Comparison of ENCODE assay signal across 20 cellular contexts in the genomic region with DNA sequence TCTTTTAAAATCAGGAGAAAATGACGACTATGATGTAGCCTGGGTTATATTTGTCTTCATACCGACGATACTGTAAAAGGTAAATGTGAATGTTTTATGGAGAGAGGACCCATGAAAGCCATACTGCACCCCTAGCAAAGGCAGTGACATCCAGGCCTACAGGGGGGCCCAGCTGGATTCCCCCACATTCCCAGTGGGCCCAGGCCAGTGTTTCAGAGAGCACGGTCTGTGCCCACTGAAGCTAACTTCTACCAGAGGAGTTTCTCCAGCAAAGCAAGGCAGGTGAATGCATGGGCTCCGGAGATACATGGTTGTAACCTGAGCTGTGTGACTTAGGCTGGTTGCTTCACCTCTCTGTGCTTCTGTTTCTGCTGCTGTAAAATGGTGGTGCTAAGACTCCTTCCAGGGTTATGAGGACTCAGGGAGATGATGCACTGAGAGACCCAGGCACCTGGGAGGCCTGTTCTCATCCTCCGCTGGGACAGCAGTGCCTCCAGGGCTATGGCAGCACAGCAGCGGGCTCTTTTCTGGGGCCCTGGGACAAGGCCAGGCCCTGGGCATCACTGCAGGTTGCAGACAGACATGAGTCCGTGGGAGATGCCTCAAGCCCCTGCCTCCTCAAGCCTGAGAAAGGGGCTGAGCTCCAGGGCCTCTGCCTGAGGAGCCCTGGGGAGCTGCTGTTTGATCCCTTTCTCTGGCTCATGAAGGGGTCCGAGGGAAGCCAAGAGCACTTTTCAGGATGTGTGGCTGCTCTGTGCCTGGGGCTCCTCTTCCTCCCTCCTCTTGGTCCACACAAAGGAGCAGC.
"Had no signal": no experiment of that assay in that cellular context is flagged by ENCODE, and none has a peak within 500 bp of the region (broad histone marks: within the 10 kb centered on the region; RNA-seq: fewer than 3 reads in every experiment).

No MANE protein-coding gene starts in this region.

- FAIRE-seq: astrocyte had no signal

- ATAC-seq: activated CD8-positive, alpha-beta memory T cell treated with anti-CD3 and anti-CD28 coated beads, Interleukin-2, amount 10 ng/mL, durations not matched to agents 7 days and 5 days had no signal

- H3K36me3 ChIP-seq: cardiac muscle cell had no signal

- H3K4me3 ChIP-seq: cardiac muscle cell, PC-9, SK-N-MC had no signal

- DNase-seq: activated B cell treated with CpG ODN at 0.5 μM for 24 hours; activated CD4-positive, alpha-beta T cell treated with anti-CD3 and anti-CD28 coated beads for 1 hour; activated CD4-positive, alpha-beta T cell treated with anti-CD3 and anti-CD28 coated beads, Interleukin-2, amount 10 ng/mL, durations not matched to agents 24 days and 14 days; activated CD4-positive, alpha-beta T cell treated with anti-CD3 and anti-CD28 coated beads, Interleukin-2, amount 50 U/mL, for 48 hours; activated CD8-positive, alpha-beta memory T cell treated with anti-CD3 and anti-CD28 coated beads, Interleukin-2, amount 10 ng/mL, durations not matched to agents 7 days and 5 days; activated gamma-delta T cell; activated naive CD4-positive, alpha-beta T cell treated with anti-CD3 and anti-CD28 coated beads for 36 hours; activated T-cell treated with anti-CD3 and anti-CD28 coated beads, Interleukin-2, amount 50 U/mL, for 24 hours; amygdala; MM.1S; NCI-H1105; NCI-H1436; NCI-H2029 treated with DMSO at 0.1 percent for 48 hours; NCI-H510A treated with DMSO at 0.1 percent for 48 hours; NCI-H69; PC-9; SW 1271 had no signal

- H3K27ac ChIP-seq: cardiac muscle cell, PC-9, SK-N-MC had no signal

- H3K4me2 ChIP-seq: PC-9 had no signal

- H2AFZ ChIP-seq: PC-9 had no signal
